10 cellular contexts compared by ENCODE assay signal in genomic region chr10:22133640-22134624, GRCh38.
DNase-seq lines count a peak whose midpoint lies in the region; ATAC-seq, FAIRE-seq and TF ChIP-seq lines count a peak whose summit lies in the region.
"Had no signal": no experiment of that assay in that cellular context is flagged by ENCODE, and none has a peak within 500 bp of the region (broad histone marks: within the 10 kb centered on the region; RNA-seq: fewer than 3 reads in every experiment).

No MANE protein-coding gene starts in this region.

- H3K27ac Mint-ChIP-seq in activated naive CD8-positive, alpha-beta T cell treated with anti-CD3 and anti-CD28 coated beads for 36 hours = no peak overlapping the region
- H3K27ac Mint-ChIP-seq: T-cell had no signal

- DNase-seq in GM12892 (ENCODE audit: insufficient read length) = no peak
- peak; percentile 87 for DNase-seq in NB4 (ENCODE audit: low read depth)
- DNase-seq in left ventricle myocardium inferior = no peak
- no peak for DNase-seq in gastrocnemius medialis
- no peak for DNase-seq in hepatic stellate cell (ENCODE audit: low spot score)
- DNase-seq in activated naive CD8-positive, alpha-beta T cell treated with anti-CD3 and anti-CD28 coated beads for 36 hours = no peak
- DNase-seq in pons (ENCODE audit: low spot score) = no peak
- DNase-seq: IMR-90 had no signal

- no peaks in the 10 kb centered on the region for H3K27me3 ChIP-seq in left ventricle myocardium inferior (ENCODE audit: low read depth)
- no peaks in the 10 kb centered on the region for H3K27me3 ChIP-seq in gastrocnemius medialis

- no peaks in the 10 kb centered on the region for H3K36me3 Mint-ChIP-seq in activated naive CD8-positive, alpha-beta T cell treated with anti-CD3 and anti-CD28 coated beads for 36 hours
- H3K36me3 Mint-ChIP-seq: T-cell had no signal

- H3K4me1 ChIP-seq in left ventricle myocardium inferior (peaks cover 16% of the 10 kb centered on the region), gastrocnemius medialis (no peaks in the 10 kb centered on the region)

- H3K4me3 ChIP-seq in NB4 (ENCODE audit: low read depth, low read length) (peak overlapping the region; percentile 30), left ventricle myocardium inferior (no peak overlapping the region), gastrocnemius medialis (no peak overlapping the region)

- intact Hi-C loops in left ventricle myocardium inferior (cut with micrococcal nuclease) (no loop called here), gastrocnemius medialis (cut with DNase I; ENCODE audit: low total_unique reads) (no loop called here)

- H3K9me3 ChIP-seq in left ventricle myocardium inferior (replicated peaks) (peaks cover under 1% of the 10 kb centered on the region), gastrocnemius medialis (no peaks in the 10 kb centered on the region)

- no peaks in the 10 kb centered on the region for H3K36me3 ChIP-seq in left ventricle myocardium inferior
- no peaks in the 10 kb centered on the region for H3K36me3 ChIP-seq in gastrocnemius medialis

- peak; percentile 69 for FAIRE-seq in GM12892 (lab: Jason Lieb, UNC)

- TF ChIP-seq CTCF in NB4 (IDR thresholded peaks at IDR 0.05; ENCODE audit: low read depth, low read length) (no peak), left ventricle myocardium inferior (IDR thresholded peaks at IDR 0.05; ENCODE audit: borderline replicate concordance) (no peak), gastrocnemius medialis (IDR thresholded peaks at IDR 0.05 in 4 of 5, conservative IDR thresholded peaks at IDR 0.05 in 1 of 5) (no peak)

- in situ Hi-C loops in gastrocnemius medialis (cut with MboI; ENCODE audit: low sequenced_read_pairs in 4 of 4) = no loop called here

- peaks cover 16% of the 10 kb centered on the region for H3K27me3 Mint-ChIP-seq in activated naive CD8-positive, alpha-beta T cell treated with anti-CD3 and anti-CD28 coated beads for 36 hours

- H3K9me3 Mint-ChIP-seq in activated naive CD8-positive, alpha-beta T cell treated with anti-CD3 and anti-CD28 coated beads for 36 hours = peaks cover 6% of the 10 kb centered on the region

- TF ChIP-seq POLR2A in GM12892 (IDR thresholded peaks at IDR 0.05; ENCODE audit: low read depth, low read length) (no peak), NB4 (IDR thresholded peaks at IDR 0.05; ENCODE audit: extremely low read depth, insufficient read length) (no peak), gastrocnemius medialis (IDR thresholded peaks at IDR 0.05) (no peak)

- peak; percentile 64 for ATAC-seq in GM21528 (IDR thresholded peaks at IDR 0.05; ENCODE audit: low FRiP score, unreplicated experiment)
- no peak for ATAC-seq in gastrocnemius medialis

- no peak overlapping the region for H3K4me3 Mint-ChIP-seq in activated naive CD8-positive, alpha-beta T cell treated with anti-CD3 and anti-CD28 coated beads for 36 hours
- H3K4me3 Mint-ChIP-seq: T-cell had no signal

- peak overlapping the region; percentile 42 for H3K27ac ChIP-seq in left ventricle myocardium inferior (replicated peaks)
- H3K27ac ChIP-seq in gastrocnemius medialis = no peak overlapping the region

- peaks cover 8% of the 10 kb centered on the region for H3K4me1 Mint-ChIP-seq in activated naive CD8-positive, alpha-beta T cell treated with anti-CD3 and anti-CD28 coated beads for 36 hours
